Comparison of ENCODE assay signal across 7 cellular contexts in genomic region chr11:47269829-47270305, GRCh38. TPM values are rescaled to one million over a fixed set of nuclear protein-coding genes. Genes with fewer than 3 reads are reported as not detected.
DNase-seq lines count a peak whose midpoint lies in the region; ATAC-seq and TF ChIP-seq lines count a peak whose summit lies in the region.

MADD (plus strand) TSS chr11:47270133.

- peaks cover 49% of the 10 kb centered on the region for H3K4me1 Mint-ChIP-seq in T-helper 2 cell treated with Interferon-gamma antibody and Interleukin-4, amounts not matched to agents 5 μg/mL and 100 μg/mL, for 36 hours (ENCODE audit: low read depth)

- DNase-seq in NCI-H146 treated with DMSO at 0.1 percent for 48 hours (lab: John Stamatoyannopoulos, UW; ENCODE audit: unreplicated experiment) (peak; percentile 77), astrocyte of the hippocampus (ENCODE audit: low read depth, low spot score) (peak; percentile 88), hypothalamus (lab: John Stamatoyannopoulos, UW) (peak in 48 of 51 donors; percentile 43 to 96 (median 85)), sigmoid colon (peak; percentile 94)
- peak; percentile 88 for DNase-seq in T-helper 2 cell treated with Interferon-gamma antibody and Interleukin-4, amounts not matched to agents 5 μg/mL and 100 μg/mL, for 36 hours (ENCODE audit: low spot score)

- H3K9me3 ChIP-seq in sigmoid colon: no peaks in the 10 kb centered on the region

- no peaks in the 10 kb centered on the region for H3K9me3 Mint-ChIP-seq in T-helper 2 cell treated with Interferon-gamma antibody and Interleukin-4, amounts not matched to agents 5 μg/mL and 100 μg/mL, for 36 hours

- peak; percentile 42 for ATAC-seq in GM18499 (IDR thresholded peaks at IDR 0.05; ENCODE audit: insufficient read depth, unreplicated experiment)
- ATAC-seq in HG02798 (IDR thresholded peaks at IDR 0.05; ENCODE audit: poor library complexity, unreplicated experiment): peak; percentile 83

- H3K36me3 Mint-ChIP-seq in T-helper 2 cell treated with Interferon-gamma antibody and Interleukin-4, amounts not matched to agents 5 μg/mL and 100 μg/mL, for 36 hours (ENCODE audit: low read depth): peaks cover 20% of the 10 kb centered on the region

- no peaks in the 10 kb centered on the region for H3K27me3 Mint-ChIP-seq in T-helper 2 cell treated with Interferon-gamma antibody and Interleukin-4, amounts not matched to agents 5 μg/mL and 100 μg/mL, for 36 hours (ENCODE audit: low read depth)

- peak within 1 kb of the TSS; percentile 89 for H3K4me3 Mint-ChIP-seq in T-helper 2 cell treated with Interferon-gamma antibody and Interleukin-4, amounts not matched to agents 5 μg/mL and 100 μg/mL, for 36 hours

- H3K27ac ChIP-seq in sigmoid colon: peak within 1 kb of the TSS; percentile 95 to 98 (median 96)

- TF ChIP-seq POLR2A in sigmoid colon (IDR thresholded peaks at IDR 0.05): peak in 1 of 2 donors; percentile 16

- WGBS in sigmoid colon, 2 donors: 0% methylated on average over 57 of the region's 57 CpGs

- peak within 1 kb of the TSS; percentile 100 for H3K27ac Mint-ChIP-seq in T-helper 2 cell treated with Interferon-gamma antibody and Interleukin-4, amounts not matched to agents 5 μg/mL and 100 μg/mL, for 36 hours

- H3K27me3 ChIP-seq in sigmoid colon: no peaks in the 10 kb centered on the region

- peaks cover 0 to 40% (median 38%) of the 10 kb centered on the region in 4 donors for H3K4me1 ChIP-seq in sigmoid colon

- intact Hi-C loops in sigmoid colon (cut with DNase I): loop anchor here (2.0 to 5.0 kb wide), 4 partner anchors 55 to 137 kb away; partner anchors contain the start of genes ARFGAP2, DDB2 and SLC39A13

- peaks cover 0 to 10% (median 6%) of the 10 kb centered on the region in 4 donors for H3K36me3 ChIP-seq in sigmoid colon

- no peak for TF ChIP-seq EP300 in sigmoid colon (IDR thresholded peaks at IDR 0.05)

- H3K4me3 ChIP-seq in sigmoid colon: peak within 1 kb of the TSS; percentile 77 to 94 (median 92)

- no peak for TF ChIP-seq CTCF in sigmoid colon (IDR thresholded peaks at IDR 0.05)

RNA-seq across cellular contexts. Expression of gene MADD, which starts in this region (rescaled TPM):
- 10 to 100 TPM; 25.8 to 55.7 (median 33.6) TPM for total RNA-seq in sigmoid colon
- polyA plus RNA-seq in sigmoid colon: 10 to 100 TPM; 18.6 to 32.5 (median 19.2) TPM

Comparison
In these comparisons a context has a peak if more than half of its experiments do, and no peak if none do; other contexts are left out.
1. Peak in every context shown above with its lines: DNase-seq, ATAC-seq, H3K4me3 ChIP-seq and H3K27ac ChIP-seq.